In genomic region chr5:179829732-179830435, GRCh38 we compare ENCODE assay signal across 25 cellular contexts. TPM values are rescaled to one million over a fixed set of nuclear protein-coding genes. Genes with fewer than 3 reads are reported as not detected.
A peak's percentile ranks its signal among the peaks of the same experiment; 100 is the strongest.
DNase-seq lines count a peak whose midpoint lies in the region; ATAC-seq, FAIRE-seq and TF ChIP-seq lines count a peak whose summit lies in the region.
"Had no signal": no experiment of that assay in that cellular context is flagged by ENCODE, and none has a peak within 500 bp of the region (broad histone marks: within the 10 kb centered on the region; RNA-seq: fewer than 3 reads in every experiment).

No MANE protein-coding gene starts in this region.

- no peak overlapping the region for H3K27ac ChIP-seq in K562 (ENCODE audit: extremely low read depth, low read depth, low read length)
- H3K27ac ChIP-seq: C4-2B, upper lobe of left lung had no signal

- H4K20me1 ChIP-seq in K562 (replicated peaks; ENCODE audit: control insufficient read depth, insufficient read depth, low read length) = no peaks in the 10 kb centered on the region; the same call in 1 of the 2 replicates

- no peak; the same call in 1 of the 2 replicates for TF ChIP-seq POLR2A in K562 (conservative IDR thresholded peaks at IDR 0.05)

- H3K27ac Mint-ChIP-seq in T-helper 1 cell treated with Interleukin-12 subunit alpha and Interleukin-12 subunit beta and Interleukin-4 antibody, amounts not matched to agents 30 μg/mL and 1 μg/mL, for 36 hours = peak overlapping the region; percentile 55
- peak overlapping the region; percentile 60 for H3K27ac Mint-ChIP-seq in Calu3 (ENCODE audit: unreplicated experiment)
- peak overlapping the region; percentile 33 for H3K27ac Mint-ChIP-seq in nephron progenitor cell

- H3K4me2 ChIP-seq in K562 (ENCODE audit: insufficient read depth, low read length) = no peak overlapping the region
- H3K4me2 ChIP-seq: smooth muscle cell had no signal

- no peak overlapping the region for H3K9ac ChIP-seq in K562 (ENCODE audit: insufficient read depth in 1 of 2, low read depth in 2 of 2, low read length in 2 of 2)

- DNase-seq in T-helper 1 cell (no peak), Calu3 (no peak), K562 (ENCODE audit: extremely low read depth in 1 of 4, low spot score in 3 of 4) (no peak), nephron progenitor cell (no peak), hypothalamus (lab: John Stamatoyannopoulos, UW) (no peak), HuH-7 (ENCODE audit: low spot score) (no peak)
- DNase-seq: activated effector memory CD4-positive, alpha-beta T cell treated with anti-CD3 and anti-CD28 coated beads, Interleukin-2, amount 50 U/mL, for 16 hours; DMS79 treated with DMSO at 0.1 percent for 48 hours; lower lobe of right lung; NCI-H446; NK-92 treated with Interleukin-12 subunit alpha and Interleukin-12 subunit beta, amount 100 ng/mL, for 24 hours; SW 1271; upper lobe of left lung had no signal

- H3K79me2 ChIP-seq in K562 (ENCODE audit: control insufficient read depth, insufficient read depth, low read length) = peaks cover under 1% of the 10 kb centered on the region; the same call in 2 of the 3 replicates

- peaks cover 88% of the 10 kb centered on the region for H3K36me3 ChIP-seq in K562 (ENCODE audit: control insufficient read depth, insufficient read depth, low read length)

- H2AFZ ChIP-seq in K562 (ENCODE audit: low read depth, low read length) = no peak overlapping the region

- peaks cover 14% of the 10 kb centered on the region for H3K4me1 Mint-ChIP-seq in T-helper 1 cell treated with Interleukin-12 subunit alpha and Interleukin-12 subunit beta and Interleukin-4 antibody, amounts not matched to agents 30 μg/mL and 1 μg/mL, for 36 hours (ENCODE audit: low read depth)
- H3K4me1 Mint-ChIP-seq in Calu3 (ENCODE audit: low read depth, unreplicated experiment) (peaks cover 78% of the 10 kb centered on the region), nephron progenitor cell (peaks cover 15% of the 10 kb centered on the region)

- no peak for TF ChIP-seq EP300 in K562 (IDR thresholded peaks at IDR 0.05; ENCODE audit: low read length)

- WGBS in K562 (ENCODE audit: insufficient coverage, low coverage, missing lambda C conversion rate) = 88% methylated on average over 7 of the region's 7 CpGs

- peaks cover 60% of the 10 kb centered on the region for H3K36me3 Mint-ChIP-seq in T-helper 1 cell treated with Interleukin-12 subunit alpha and Interleukin-12 subunit beta and Interleukin-4 antibody, amounts not matched to agents 30 μg/mL and 1 μg/mL, for 36 hours (ENCODE audit: low read depth)
- H3K36me3 Mint-ChIP-seq in Calu3 (ENCODE audit: insufficient read depth, unreplicated experiment) (peaks cover 96% of the 10 kb centered on the region), nephron progenitor cell (ENCODE audit: low read depth) (peaks cover 93% of the 10 kb centered on the region)

- TF ChIP-seq CTCF in Calu3 (IDR thresholded peaks at IDR 0.05; ENCODE audit: unreplicated experiment) (no peak), K562 (IDR thresholded peaks at IDR 0.05 in 2 of 3, conservative IDR thresholded peaks at IDR 0.05 in 1 of 3; ENCODE audit: insufficient read depth in 2 of 3, low read depth in 1 of 3, low read length in 3 of 3) (no peak), nephron progenitor cell (IDR thresholded peaks at IDR 0.05) (no peak)

- H3K9me1 ChIP-seq in K562 (ENCODE audit: control insufficient read depth, insufficient read depth, low read length) = peaks cover 6% of the 10 kb centered on the region

- no peak overlapping the region for H3K4me3 Mint-ChIP-seq in T-helper 1 cell treated with Interleukin-12 subunit alpha and Interleukin-12 subunit beta and Interleukin-4 antibody, amounts not matched to agents 30 μg/mL and 1 μg/mL, for 36 hours
- H3K4me3 Mint-ChIP-seq in Calu3 (ENCODE audit: low read depth, unreplicated experiment) = peak overlapping the region; percentile 24
- no peak overlapping the region for H3K4me3 Mint-ChIP-seq in nephron progenitor cell

- H3K9me3 Mint-ChIP-seq in T-helper 1 cell treated with Interleukin-12 subunit alpha and Interleukin-12 subunit beta and Interleukin-4 antibody, amounts not matched to agents 30 μg/mL and 1 μg/mL, for 36 hours = no peaks in the 10 kb centered on the region
- H3K9me3 Mint-ChIP-seq in Calu3 (ENCODE audit: low read depth, unreplicated experiment) = no peaks in the 10 kb centered on the region
- H3K9me3 Mint-ChIP-seq in nephron progenitor cell = peaks cover 25% of the 10 kb centered on the region

- peaks cover 0 to 6% of the 10 kb centered on the region in 2 experiments; a peak in 1 of 5 replicates for H3K4me1 ChIP-seq in K562 (replicated peaks in 1 of 2; ENCODE audit: control insufficient read depth in 2 of 2, insufficient read depth in 2 of 2, low read length in 2 of 2)

- in situ Hi-C loops in K562 (cut with MboI) = no loop called here

- BruUV-seq in Calu3 (replicated peaks; lab: Mats Ljungman, UMichigan) = no TSS peak
- no TSS peak for BruUV-seq in K562 (replicated peaks; lab: Mats Ljungman, UMichigan)

- ATAC-seq in K562 (no peak), HG02623 (IDR thresholded peaks at IDR 0.05; ENCODE audit: unreplicated experiment) (no peak)
- ATAC-seq: gastroesophageal sphincter, lower lobe of right lung had no signal

- POLR2A ChIA-PET in K562 (lab: Yijun Ruan, JAX) = interaction anchor here (0.5 to 3.9 kb wide), 6 partner anchors 10 to 97 kb away, joined by 3 to 15 read pairs (median 3); partner anchors contain the start of genes MAML1 and SQSTM1

- H3K27me3 Mint-ChIP-seq in T-helper 1 cell treated with Interleukin-12 subunit alpha and Interleukin-12 subunit beta and Interleukin-4 antibody, amounts not matched to agents 30 μg/mL and 1 μg/mL, for 36 hours (ENCODE audit: low read depth) = no peaks in the 10 kb centered on the region
- H3K27me3 Mint-ChIP-seq in Calu3 (ENCODE audit: unreplicated experiment) = no peaks in the 10 kb centered on the region
- H3K27me3 Mint-ChIP-seq in nephron progenitor cell (ENCODE audit: low read depth, poor library complexity) = no peaks in the 10 kb centered on the region

- FAIRE-seq in K562 (lab: Jason Lieb, UNC) = no peak
- FAIRE-seq: GM18507, GM19239 had no signal

- no peak overlapping the region for H3K4me3 ChIP-seq in K562
- H3K4me3 ChIP-seq: ascending aorta, coronary artery, gastroesophageal sphincter, lower lobe of right lung, prostate gland, smooth muscle cell, upper lobe of left lung had no signal

- CTCF ChIA-PET in Calu3 (lab: Charles Lee) = no interaction called here
- CTCF ChIA-PET in K562 (lab: Yijun Ruan, JAX; ENCODE audit: low intra/inter-chr PET ratio) = no interaction called here

- intact Hi-C loops in Calu3 (cut with micrococcal nuclease; ENCODE audit: unreplicated experiment) (no loop called here), K562 (cut with micrococcal nuclease) (no loop called here)

- TF ChIP-seq RAD21 in K562 (CRISPR knock-in tag; conservative IDR thresholded peaks at IDR 0.05 in 1 of 2, IDR thresholded peaks at IDR 0.05 in 1 of 2) = no peak

- no peaks in the 10 kb centered on the region for H3K27me3 ChIP-seq in K562 (ENCODE audit: control insufficient read depth in 2 of 2, insufficient read depth in 2 of 2, low read length in 2 of 2)
- H3K27me3 ChIP-seq: ascending aorta, gastroesophageal sphincter, upper lobe of left lung had no signal

- H3K9me3 ChIP-seq in K562 (replicated peaks; ENCODE audit: control insufficient read depth, insufficient read depth, low read depth, low read length) = no peaks in the 10 kb centered on the region
- H3K9me3 ChIP-seq: ascending aorta, gastroesophageal sphincter, lower lobe of right lung, prostate gland, upper lobe of left lung had no signal

RNA-seq across cellular contexts. Expression of gene SQSTM1, which starts 9.2 kb away (rescaled TPM):
- total RNA-seq in Calu3 (2022) (1,023 and 1,145 TPM in 2 replicates), K562 (2014; rRNA removed) (148 and 236 TPM in 2 replicates), K562 (2014; rRNA removed; fragmentation: Illumina TruSeq; extraction: Trizol) (32.0 and 37.6 TPM in 2 replicates), K562 (2015; rRNA removed; fragmentation: Illumina TruSeq; extraction: Trizol) (107 and 109 TPM in 2 replicates), K562 (2021) (148 and 151 TPM in 2 replicates)
- total RNA-seq in K562 (2011; cell fraction: chromatin; rRNA removed; ENCODE audit: low replicate concordance) = 89.8 and 300 TPM in 2 replicates
- total RNA-seq in K562 (2011; cell fraction: nucleolus; rRNA removed) = 389 and 414 TPM in 2 replicates
- 172 and 183 TPM in 2 replicates for total RNA-seq in K562 (2011; cell fraction: nucleoplasm; rRNA removed)
- polyA plus RNA-seq in K562 (2011; rRNA removed) (44.8 and 45.2 TPM in 2 replicates), K562 (2014; fragmentation: Illumina TruSeq; extraction: Trizol) (75.0 and 79.8 TPM in 2 replicates), K562 (2014; fragmentation: Nextera tagmentation; extraction: Ambion mirVana) (1 to 10 TPM; 5.6 to 8.2 TPM), K562 (2014; rRNA removed) (64.0 and 70.7 TPM in 2 replicates)
- polyA plus RNA-seq in K562 (2011; cell fraction: cytosol; rRNA removed) = 47.2 and 77.9 TPM in 2 replicates
- 132 and 257 TPM in 2 replicates for polyA plus RNA-seq in K562 (2011; cell fraction: nucleus; rRNA removed)
- polyA plus RNA-seq in K562 (2012) = 159 and 567 TPM in 2 replicates
- polyA minus RNA-seq in K562 (2011; rRNA and poly(A)+ RNA removed) = 25.0 and 34.0 TPM in 2 replicates
- 82.1 and 107 TPM in 2 replicates for polyA minus RNA-seq in K562 (2011; cell fraction: cytosol; rRNA and poly(A)+ RNA removed)
- 184 and 191 TPM in 2 replicates for polyA minus RNA-seq in K562 (2011; cell fraction: nucleus; rRNA and poly(A)+ RNA removed)

RNA-seq across cellular contexts. Expression of gene MGAT4B, which starts 23.2 kb away (rescaled TPM):
- total RNA-seq in Calu3 (2022) = 610 and 613 TPM in 2 replicates
- 133 and 442 TPM in 2 replicates for total RNA-seq in K562 (2011; cell fraction: chromatin; rRNA removed; ENCODE audit: low replicate concordance)
- total RNA-seq in K562 (2011; cell fraction: nucleolus; rRNA removed) = 330 and 396 TPM in 2 replicates
- 200 and 206 TPM in 2 replicates for total RNA-seq in K562 (2011; cell fraction: nucleoplasm; rRNA removed)
- 75.4 and 97.9 TPM in 2 replicates for total RNA-seq in K562 (2014; rRNA removed)
- total RNA-seq in K562 (2014; rRNA removed; fragmentation: Illumina TruSeq; extraction: Trizol) = 53.9 and 64.8 TPM in 2 replicates
- total RNA-seq in K562 (2015; rRNA removed; fragmentation: Illumina TruSeq; extraction: Trizol) = 62.2 and 64.4 TPM in 2 replicates
- 120 and 133 TPM in 2 replicates for total RNA-seq in K562 (2021)
- polyA plus RNA-seq in K562 (2011; rRNA removed) = 77.2 and 79.8 TPM in 2 replicates
- polyA plus RNA-seq in K562 (2011; cell fraction: cytosol; rRNA removed) = 88.2 and 150 TPM in 2 replicates
- polyA plus RNA-seq in K562 (2011; cell fraction: nucleus; rRNA removed) = 249 and 384 TPM in 2 replicates
- polyA plus RNA-seq in K562 (2012) = 107 and 152 TPM in 2 replicates
- 80.2 and 90.3 TPM in 2 replicates for polyA plus RNA-seq in K562 (2014; fragmentation: Illumina TruSeq; extraction: Trizol)
- under 1 TPM; 0.34 to 0.37 TPM for polyA plus RNA-seq in K562 (2014; fragmentation: Nextera tagmentation; extraction: Ambion mirVana)
- polyA plus RNA-seq in K562 (2014; rRNA removed) = 75.9 and 88.5 TPM in 2 replicates
- polyA minus RNA-seq in K562 (2011; rRNA and poly(A)+ RNA removed) = 44.9 and 70.3 TPM in 2 replicates
- polyA minus RNA-seq in K562 (2011; cell fraction: cytosol; rRNA and poly(A)+ RNA removed) = 77.2 and 90.7 TPM in 2 replicates
- 113 and 122 TPM in 2 replicates for polyA minus RNA-seq in K562 (2011; cell fraction: nucleus; rRNA and poly(A)+ RNA removed)

RNA-seq across cellular contexts. Expression of gene MRNIP, which starts 28.7 kb away (rescaled TPM):
- total RNA-seq in Calu3 (2022) = 41.5 and 47.1 TPM in 2 replicates
- 168 and 262 TPM in 2 replicates for total RNA-seq in K562 (2011; cell fraction: chromatin; rRNA removed; ENCODE audit: low replicate concordance)
- total RNA-seq in K562 (2011; cell fraction: nucleolus; rRNA removed) = 113 and 114 TPM in 2 replicates
- 118 and 124 TPM in 2 replicates for total RNA-seq in K562 (2011; cell fraction: nucleoplasm; rRNA removed)
- 16.8 and 22.7 TPM in 2 replicates for total RNA-seq in K562 (2014; rRNA removed)
- total RNA-seq in K562 (2014; rRNA removed; fragmentation: Illumina TruSeq; extraction: Trizol) = 7.2 and 9.7 TPM in 2 replicates
- total RNA-seq in K562 (2015; rRNA removed; fragmentation: Illumina TruSeq; extraction: Trizol) = 10.4 and 12.2 TPM in 2 replicates
- total RNA-seq in K562 (2021) = 18.4 and 20.7 TPM in 2 replicates
- polyA plus RNA-seq in K562 (2011; rRNA removed) = 25.6 and 35.4 TPM in 2 replicates
- polyA plus RNA-seq in K562 (2011; cell fraction: cytosol; rRNA removed) = 18.4 and 20.1 TPM in 2 replicates
- polyA plus RNA-seq in K562 (2011; cell fraction: nucleus; rRNA removed) = 148 and 191 TPM in 2 replicates
- 18.9 and 21.4 TPM in 2 replicates for polyA plus RNA-seq in K562 (2012)
- polyA plus RNA-seq in K562 (2014; fragmentation: Illumina TruSeq; extraction: Trizol) = 18.0 and 18.5 TPM in 2 replicates
- polyA plus RNA-seq in K562 (2014; fragmentation: Nextera tagmentation; extraction: Ambion mirVana) = 1 to 10 TPM; 3.6 to 6.2 TPM
- polyA plus RNA-seq in K562 (2014; rRNA removed) = 39.0 and 42.7 TPM in 2 replicates
- polyA minus RNA-seq in K562 (2011; rRNA and poly(A)+ RNA removed) = 8.8 and 10.6 TPM in 2 replicates
- polyA minus RNA-seq in K562 (2011; cell fraction: cytosol; rRNA and poly(A)+ RNA removed) = 5.3 and 8.0 TPM in 2 replicates
- 21.1 and 26.9 TPM in 2 replicates for polyA minus RNA-seq in K562 (2011; cell fraction: nucleus; rRNA and poly(A)+ RNA removed)

RNA-seq across cellular contexts. Expression of gene LTC4S, which starts 36.1 kb away (rescaled TPM):
- 2.2 and 4.9 TPM in 2 replicates for total RNA-seq in Calu3 (2022)
- 0.90 TPM in 1 of 2 replicates, not detected in the other for total RNA-seq in K562 (2011; cell fraction: chromatin; rRNA removed; ENCODE audit: low replicate concordance)
- 0.83 and 1.1 TPM in 2 replicates for total RNA-seq in K562 (2011; cell fraction: nucleolus; rRNA removed)
- not detected in 2 replicates for total RNA-seq in K562 (2011; cell fraction: nucleoplasm; rRNA removed)
- total RNA-seq in K562 (2014; rRNA removed) = 0.77 TPM in 1 of 2 replicates, not detected in the other
- total RNA-seq in K562 (2014; rRNA removed; fragmentation: Illumina TruSeq; extraction: Trizol) = not detected in 2 replicates
- not detected in 2 replicates for total RNA-seq in K562 (2015; rRNA removed; fragmentation: Illumina TruSeq; extraction: Trizol)
- 0.51 and 0.75 TPM in 2 replicates for total RNA-seq in K562 (2021)
- not detected in 2 replicates for polyA plus RNA-seq in K562 (2011; rRNA removed)
- not detected in 2 replicates for polyA plus RNA-seq in K562 (2011; cell fraction: cytosol; rRNA removed)
- polyA plus RNA-seq in K562 (2011; cell fraction: nucleus; rRNA removed) = 0.65 and 0.75 TPM in 2 replicates
- polyA plus RNA-seq in K562 (2012) = 0.47 TPM in 1 of 2 replicates, not detected in the other
- polyA plus RNA-seq in K562 (2014; fragmentation: Illumina TruSeq; extraction: Trizol) = not detected in 2 replicates
- not detected for polyA plus RNA-seq in K562 (2014; fragmentation: Nextera tagmentation; extraction: Ambion mirVana)
- 0.17 TPM in 1 of 2 replicates, not detected in the other for polyA plus RNA-seq in K562 (2014; rRNA removed)
- polyA minus RNA-seq in K562 (2011; rRNA and poly(A)+ RNA removed) = not detected in 2 replicates
- not detected in 2 replicates for polyA minus RNA-seq in K562 (2011; cell fraction: cytosol; rRNA and poly(A)+ RNA removed)
- not detected in 2 replicates for polyA minus RNA-seq in K562 (2011; cell fraction: nucleus; rRNA and poly(A)+ RNA removed)
- total RNA-seq: HT-29, M059J, smooth muscle cell had no signal
- polyA plus RNA-seq: smooth muscle cell had no signal
